Comparison of ENCODE assay signal across 8 cellular contexts in the genomic region with DNA sequence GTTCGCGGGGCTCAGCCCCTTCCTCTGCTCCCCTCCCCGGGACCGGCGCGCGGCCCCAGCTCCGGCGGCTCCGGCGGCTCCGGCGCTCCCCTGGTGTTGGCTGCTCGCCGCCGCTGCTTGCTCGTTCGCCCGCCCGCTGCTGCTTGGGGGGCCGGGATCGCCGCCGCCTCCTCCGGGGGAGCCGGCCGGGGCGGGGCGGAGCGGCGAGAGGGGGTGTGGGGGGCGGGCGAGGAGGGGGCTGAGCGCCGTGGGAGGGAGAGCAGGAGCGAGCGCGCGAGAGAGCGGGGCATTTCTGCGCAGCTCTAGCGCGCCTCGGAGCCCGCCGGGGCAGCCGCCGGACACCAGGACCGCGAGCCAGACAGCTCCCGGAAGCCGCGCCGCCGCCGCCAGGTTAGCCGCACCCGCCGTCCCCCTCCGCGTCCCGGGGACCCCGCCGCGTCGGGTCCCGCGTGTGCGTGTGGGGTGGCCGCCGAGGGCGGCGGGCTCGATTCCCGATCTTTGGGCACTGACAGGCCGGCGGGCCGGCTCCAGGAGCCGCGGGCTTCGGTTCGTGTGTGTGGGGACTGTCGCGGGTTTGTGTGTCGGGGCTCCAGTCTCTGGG.
DNase-seq lines count a peak whose midpoint lies in the region; ATAC-seq and TF ChIP-seq lines count a peak whose summit lies in the region.

No MANE protein-coding gene starts in this region.

- POLR2A ChIA-PET in AG04449 (lab: Yijun Ruan, JAX): interaction anchor here (0.7 kb wide), 1 partner anchor 10 kb away, joined by 3 read pairs; no protein-coding TSS in a partner anchor

- H2AFZ ChIP-seq in neuron (ENCODE audit: low read depth, low read length): peak overlapping the region; percentile 8

- H3K4me3 ChIP-seq in AG04449 (ENCODE audit: low read depth, low read length) (peak overlapping the region; percentile 68), H7 (ENCODE audit: insufficient read depth, low read depth, low read length) (peak overlapping the region; percentile 50), fibroblast of the aortic adventitia (ENCODE audit: low read depth, low read length) (peak overlapping the region; percentile 86), neuron (ENCODE audit: low read length) (peak overlapping the region; percentile 59)

- CTCF ChIA-PET in AG04449 (lab: Yijun Ruan, JAX): interaction anchor here (1.0 kb wide), 1 partner anchor 99 kb away, joined by 5 read pairs; no protein-coding TSS in a partner anchor

- H3K36me3 ChIP-seq in H7 (replicated peaks; ENCODE audit: control insufficient read depth, insufficient read depth, low read length) (no peaks in the 10 kb centered on the region), neuron (ENCODE audit: insufficient read depth, low read length) (no peaks in the 10 kb centered on the region)

- ATAC-seq in HG03457 (IDR thresholded peaks at IDR 0.05; ENCODE audit: unreplicated experiment) (no peak), GM18519 (IDR thresholded peaks at IDR 0.05; ENCODE audit: low FRiP score, unreplicated experiment) (no peak)

- peaks cover 54% of the 10 kb centered on the region for H3K27me3 ChIP-seq in H7 (ENCODE audit: control insufficient read depth, insufficient read depth, low read length)
- H3K27me3 ChIP-seq in neuron (ENCODE audit: insufficient read depth, low read length): no peaks in the 10 kb centered on the region

- no peaks in the 10 kb centered on the region for H3K9me3 ChIP-seq in neuron (ENCODE audit: low read length)

- TF ChIP-seq CTCF in AG04449 (IDR thresholded peaks at IDR 0.05; ENCODE audit: insufficient read depth, low read length, missing control alignments): no peak
- no peak for TF ChIP-seq CTCF in fibroblast of the aortic adventitia (IDR thresholded peaks at IDR 0.05; ENCODE audit: insufficient read depth, low read length)

- H3K4me1 ChIP-seq in neuron (ENCODE audit: insufficient read depth, low read length): peaks cover 26% of the 10 kb centered on the region

- DNase-seq in AG04449 (ENCODE audit: low read depth, low spot score) (no peak), H7 (peak; percentile 88), fibroblast of the aortic adventitia (ENCODE audit: low read depth) (no peak), NCI-H2029 (lab: John Stamatoyannopoulos, UW) (no peak)
- DNase-seq in activated CD8-positive, alpha-beta memory T cell treated with anti-CD3 and anti-CD28 coated beads for 24 hours: peak; percentile 65

Comparison
In these comparisons a context has a peak if more than half of its experiments do, and no peak if none do; other contexts are left out.
1. DNase-seq: peak in H7 (single experiment) and activated CD8-positive, alpha-beta memory T cell treated with anti-CD3 and anti-CD28 coated beads for 24 hours (single experiment); none in AG04449 (single experiment), fibroblast of the aortic adventitia (single experiment) and NCI-H2029 (single experiment).
2. Peak in every context shown above with its lines, with median percentiles within 50 percentile points of each other: H3K4me3 ChIP-seq.